Comparison of ENCODE assay signal across 19 cellular contexts in the genomic region with DNA sequence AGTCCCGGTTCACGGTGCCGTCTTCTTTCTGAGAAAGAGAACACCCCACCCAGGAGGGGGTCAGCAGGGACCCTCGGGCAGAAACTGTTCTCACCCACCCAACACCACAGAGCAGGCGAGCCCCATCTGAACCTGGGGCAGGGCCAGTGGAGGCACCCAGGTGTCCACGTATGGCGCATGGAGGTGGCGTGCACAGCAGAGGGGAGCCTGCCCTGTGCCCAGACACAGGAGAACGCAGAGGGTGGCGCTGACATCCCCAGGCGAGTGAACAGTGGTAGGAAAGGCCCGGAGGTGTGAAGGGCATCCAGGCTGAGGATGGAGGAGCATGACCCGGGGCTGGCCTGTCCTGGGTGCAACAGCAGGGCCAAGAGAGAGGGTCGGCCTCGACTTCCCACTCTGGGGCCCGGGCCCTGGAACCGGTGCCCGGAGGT.
A peak's percentile ranks its signal among the peaks of the same experiment; 100 is the strongest.
DNase-seq lines count a peak whose midpoint lies in the region; ATAC-seq, FAIRE-seq and TF ChIP-seq lines count a peak whose summit lies in the region.
"Had no signal": no experiment of that assay in that cellular context is flagged by ENCODE, and none has a peak within 500 bp of the region (broad histone marks: within the 10 kb centered on the region; RNA-seq: fewer than 3 reads in every experiment).

No MANE protein-coding gene starts in this region.

- H3K36me3 ChIP-seq in kidney (ENCODE audit: control insufficient read depth in 1 of 2, insufficient read depth in 2 of 2, low read length in 2 of 2) (peaks cover 0 to 6% of the 10 kb centered on the region in 2 donors), aorta (ENCODE audit: control insufficient read depth in 1 of 2, insufficient read depth in 2 of 2, low read length in 1 of 2) (no peaks in the 10 kb centered on the region), suprapubic skin (peaks cover 40% of the 10 kb centered on the region)

- no peak for FAIRE-seq in kidney (lab: Jason Lieb, UNC)
- FAIRE-seq: TTC549 had no signal

- TF ChIP-seq EP300 in suprapubic skin (IDR thresholded peaks at IDR 0.05) = no peak

- H3K4me3 ChIP-seq in kidney (ENCODE audit: low read length in 2 of 2) (no peak overlapping the region), aorta (ENCODE audit: low read length in 2 of 2) (no peak overlapping the region), suprapubic skin (no peak overlapping the region)
- H3K4me3 ChIP-seq: prostate gland, thoracic aorta had no signal

- H3K4me1 Mint-ChIP-seq in stimulated activated naive CD8-positive, alpha-beta T cell treated with anti-CD3 and anti-CD28 coated beads, Interleukin-15, amount 100 ng/mL, for 72 hours = peaks cover 38% of the 10 kb centered on the region

- H3K9me3 ChIP-seq in kidney (ENCODE audit: control insufficient read depth in 1 of 2, low read length in 2 of 2) (no peaks in the 10 kb centered on the region), aorta (ENCODE audit: control insufficient read depth, low read length) (no peaks in the 10 kb centered on the region), suprapubic skin (no peaks in the 10 kb centered on the region)
- H3K9me3 ChIP-seq: prostate gland, thoracic aorta had no signal

- TF ChIP-seq CTCF in kidney (IDR thresholded peaks at IDR 0.05; ENCODE audit: borderline replicate concordance, extremely low read depth, insufficient read depth) = no peak
- TF ChIP-seq CTCF in suprapubic skin (IDR thresholded peaks at IDR 0.05) = no peak

- H3K27ac Mint-ChIP-seq in stimulated activated naive CD8-positive, alpha-beta T cell treated with anti-CD3 and anti-CD28 coated beads, Interleukin-15, amount 100 ng/mL, for 72 hours = no peak overlapping the region
- H3K27ac Mint-ChIP-seq: endodermal cell had no signal

- H3K9ac ChIP-seq in kidney (ENCODE audit: low read length in 2 of 2) = no peak overlapping the region

- no peak for TF ChIP-seq POLR2A in suprapubic skin (IDR thresholded peaks at IDR 0.05)

- H3K4me1 ChIP-seq in kidney (ENCODE audit: control insufficient read depth in 1 of 2, insufficient read depth in 1 of 2, low read depth in 1 of 2, low read length in 2 of 2) = no peaks in the 10 kb centered on the region
- H3K4me1 ChIP-seq in aorta (ENCODE audit: control insufficient read depth in 1 of 2, insufficient read depth in 2 of 2, low read length in 2 of 2) = no peaks in the 10 kb centered on the region
- H3K4me1 ChIP-seq in suprapubic skin = peaks cover 53% of the 10 kb centered on the region

- no peaks in the 10 kb centered on the region for H3K9me3 Mint-ChIP-seq in stimulated activated naive CD8-positive, alpha-beta T cell treated with anti-CD3 and anti-CD28 coated beads, Interleukin-15, amount 100 ng/mL, for 72 hours
- H3K9me3 Mint-ChIP-seq: endodermal cell, nephron progenitor cell had no signal

- H3K27ac ChIP-seq in kidney (ENCODE audit: low read depth in 2 of 2, low read length in 2 of 2) (no peak overlapping the region), aorta (ENCODE audit: low read depth in 1 of 2, low read length in 2 of 2) (no peak overlapping the region), suprapubic skin (no peak overlapping the region)
- H3K27ac ChIP-seq: thoracic aorta had no signal

- intact Hi-C loops in kidney (cut with DNase I) = no loop called here
- intact Hi-C loops in posterior cingulate gyrus (cut with DNase I) = no loop called here
- intact Hi-C loops in aorta (cut with DNase I) = no loop called here

- no peaks in the 10 kb centered on the region for H3K27me3 Mint-ChIP-seq in stimulated activated naive CD8-positive, alpha-beta T cell treated with anti-CD3 and anti-CD28 coated beads, Interleukin-15, amount 100 ng/mL, for 72 hours

- WGBS in aorta, 2 donors = 92 to 93% methylated on average over 13 to 18 of the region's 18 CpGs
- WGBS in suprapubic skin = 91% methylated on average over 18 of the region's 18 CpGs

- no peak overlapping the region for H3K4me3 Mint-ChIP-seq in stimulated activated naive CD8-positive, alpha-beta T cell treated with anti-CD3 and anti-CD28 coated beads, Interleukin-15, amount 100 ng/mL, for 72 hours
- H3K4me3 Mint-ChIP-seq: endodermal cell, nephron progenitor cell had no signal

- H3K27me3 ChIP-seq in aorta (ENCODE audit: control insufficient read depth in 1 of 2, insufficient read depth in 2 of 2, low read length in 1 of 2) (no peaks in the 10 kb centered on the region), suprapubic skin (no peaks in the 10 kb centered on the region)

- ATAC-seq in stimulated activated naive CD8-positive, alpha-beta T cell treated with anti-CD3 and anti-CD28 coated beads, Interleukin-15, Interleukin-2, amounts not matched to agents 100 U/mL and 50 U/mL, for 24 hours = no peak
- ATAC-seq in stimulated activated naive CD8-positive, alpha-beta T cell treated with anti-CD3 and anti-CD28 coated beads, Interleukin-15, amount 100 ng/mL, for 72 hours = no peak
- ATAC-seq in aorta (ENCODE audit: low FRiP score) (no peak), SK-N-SH treated with all-trans-retinoic acid at 6 μM for 48 hours (no peak)

- peak; percentile 2 for DNase-seq in stimulated activated naive CD8-positive, alpha-beta T cell treated with anti-CD3 and anti-CD28 coated beads, Interleukin-15, Interleukin-2, amounts not matched to agents 100 U/mL and 50 U/mL, for 24 hours
- no peak for DNase-seq in stimulated activated naive CD8-positive, alpha-beta T cell treated with anti-CD3 and anti-CD28 coated beads, Interleukin-15, amount 100 ng/mL, for 72 hours
- peak; percentile 53 for DNase-seq in kidney
- DNase-seq in posterior cingulate gyrus = peak in 7 of 10 donors; percentile 1 to 80 (median 10)
- peak; percentile 38 to 74 for DNase-seq in aorta
- no peak for DNase-seq in suprapubic skin (ENCODE audit: low spot score in 2 of 2)
- no peak for DNase-seq in D341Med (ENCODE audit: low spot score)
- DNase-seq: activated CD4-positive, alpha-beta T cell treated with anti-CD3 and anti-CD28 coated beads for 48 hours; activated naive CD4-positive, alpha-beta T cell treated with Interleukin-2 at 50 U/mL for 16 hours; DND-41; endodermal cell; NCI-H2029; NCI-H446; nephron progenitor cell; stimulated activated CD4-positive, alpha-beta T cell treated with anti-CD3 and anti-CD28 coated beads, Interleukin-4, amount 100 ng/mL, for 4 hours had no signal

TF ChIP-seq in SK-N-SH treated with all-trans-retinoic acid at 6 μM for 48 hours, 23 proteins besides CTCF, POLR2A, EP300 and RAD21 (continues in another document):
- TF ChIP-seq OSR1 (CRISPR knock-in tag; IDR thresholded peaks at IDR 0.05) (no peak), ZNF70 (CRISPR knock-in tag; IDR thresholded peaks at IDR 0.05) (no peak), TCF4 (CRISPR knock-in tag; IDR thresholded peaks at IDR 0.05; ENCODE audit: borderline replicate concordance) (no peak), ZFP30 (CRISPR knock-in tag; IDR thresholded peaks at IDR 0.05) (no peak), ZC3H10 (CRISPR knock-in tag; IDR thresholded peaks at IDR 0.05) (no peak), BACH2 (CRISPR knock-in tag; IDR thresholded peaks at IDR 0.05; ENCODE audit: borderline replicate concordance) (no peak), TOX (CRISPR knock-in tag; IDR thresholded peaks at IDR 0.05; ENCODE audit: borderline replicate concordance) (no peak), SNAI2 (CRISPR knock-in tag; IDR thresholded peaks at IDR 0.05) (no peak), GLIS3 (CRISPR knock-in tag; IDR thresholded peaks at IDR 0.05) (no peak), PPARA (CRISPR knock-in tag; IDR thresholded peaks at IDR 0.05; ENCODE audit: borderline replicate concordance) (no peak), ESRRG (CRISPR knock-in tag; IDR thresholded peaks at IDR 0.05) (no peak), ZNF565 (CRISPR knock-in tag; conservative IDR thresholded peaks at IDR 0.05; ENCODE audit: low read depth) (no peak), ZFP3 (CRISPR knock-in tag; IDR thresholded peaks at IDR 0.05) (no peak), ISL1 (CRISPR knock-in tag; IDR thresholded peaks at IDR 0.05) (no peak)
- TF ChIP-seq, protein P1, sequence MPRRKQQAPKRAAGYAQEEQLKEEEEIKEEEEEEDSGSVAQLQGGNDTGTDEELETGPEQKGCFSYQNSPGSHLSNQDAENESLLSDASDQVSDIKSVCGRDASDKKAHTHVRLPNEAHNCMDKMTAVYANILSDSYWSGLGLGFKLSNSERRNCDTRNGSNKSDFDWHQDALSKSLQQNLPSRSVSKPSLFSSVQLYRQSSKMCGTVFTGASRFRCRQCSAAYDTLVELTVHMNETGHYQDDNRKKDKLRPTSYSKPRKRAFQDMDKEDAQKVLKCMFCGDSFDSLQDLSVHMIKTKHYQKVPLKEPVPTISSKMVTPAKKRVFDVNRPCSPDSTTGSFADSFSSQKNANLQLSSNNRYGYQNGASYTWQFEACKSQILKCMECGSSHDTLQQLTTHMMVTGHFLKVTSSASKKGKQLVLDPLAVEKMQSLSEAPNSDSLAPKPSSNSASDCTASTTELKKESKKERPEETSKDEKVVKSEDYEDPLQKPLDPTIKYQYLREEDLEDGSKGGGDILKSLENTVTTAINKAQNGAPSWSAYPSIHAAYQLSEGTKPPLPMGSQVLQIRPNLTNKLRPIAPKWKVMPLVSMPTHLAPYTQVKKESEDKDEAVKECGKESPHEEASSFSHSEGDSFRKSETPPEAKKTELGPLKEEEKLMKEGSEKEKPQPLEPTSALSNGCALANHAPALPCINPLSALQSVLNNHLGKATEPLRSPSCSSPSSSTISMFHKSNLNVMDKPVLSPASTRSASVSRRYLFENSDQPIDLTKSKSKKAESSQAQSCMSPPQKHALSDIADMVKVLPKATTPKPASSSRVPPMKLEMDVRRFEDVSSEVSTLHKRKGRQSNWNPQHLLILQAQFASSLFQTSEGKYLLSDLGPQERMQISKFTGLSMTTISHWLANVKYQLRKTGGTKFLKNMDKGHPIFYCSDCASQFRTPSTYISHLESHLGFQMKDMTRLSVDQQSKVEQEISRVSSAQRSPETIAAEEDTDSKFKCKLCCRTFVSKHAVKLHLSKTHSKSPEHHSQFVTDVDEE (CRISPR knock-in tag; IDR thresholded peaks at IDR 0.05) = no peak
- TF ChIP-seq, protein P2, sequence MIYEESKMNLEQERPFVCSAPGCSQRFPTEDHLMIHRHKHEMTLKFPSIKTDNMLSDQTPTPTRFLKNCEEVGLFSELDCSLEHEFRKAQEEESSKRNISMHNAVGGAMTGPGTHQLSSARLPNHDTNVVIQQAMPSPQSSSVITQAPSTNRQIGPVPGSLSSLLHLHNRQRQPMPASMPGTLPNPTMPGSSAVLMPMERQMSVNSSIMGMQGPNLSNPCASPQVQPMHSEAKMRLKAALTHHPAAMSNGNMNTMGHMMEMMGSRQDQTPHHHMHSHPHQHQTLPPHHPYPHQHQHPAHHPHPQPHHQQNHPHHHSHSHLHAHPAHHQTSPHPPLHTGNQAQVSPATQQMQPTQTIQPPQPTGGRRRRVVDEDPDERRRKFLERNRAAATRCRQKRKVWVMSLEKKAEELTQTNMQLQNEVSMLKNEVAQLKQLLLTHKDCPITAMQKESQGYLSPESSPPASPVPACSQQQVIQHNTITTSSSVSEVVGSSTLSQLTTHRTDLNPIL (CRISPR knock-in tag; IDR thresholded peaks at IDR 0.05; ENCODE audit: low read depth) = no peak

Comparison
In these comparisons a context has a peak if more than half of its experiments do, and no peak if none do; other contexts are left out.
1. DNase-seq: peak in stimulated activated naive CD8-positive, alpha-beta T cell treated with anti-CD3 and anti-CD28 coated beads, Interleukin-15, Interleukin-2, amounts not matched to agents 100 U/mL and 50 U/mL, for 24 hours (single experiment), kidney (single experiment), posterior cingulate gyrus (7 of 10) and aorta (2 of 2); none in stimulated activated naive CD8-positive, alpha-beta T cell treated with anti-CD3 and anti-CD28 coated beads, Interleukin-15, amount 100 ng/mL, for 72 hours (0 of 2), suprapubic skin (0 of 2) and D341Med (single experiment).